ENCODE assay signal across 9 cellular contexts in genomic region chr9:68895741-68896478, GRCh38.
A peak's percentile ranks its signal among the peaks of the same experiment; 100 is the strongest.
DNase-seq lines count a peak whose midpoint lies in the region; ATAC-seq and TF ChIP-seq lines count a peak whose summit lies in the region.
"Had no signal": no experiment of that assay in that cellular context is flagged by ENCODE, and none has a peak within 500 bp of the region (broad histone marks: within the 10 kb centered on the region; RNA-seq: fewer than 3 reads in every experiment).

No MANE protein-coding gene starts in this region.

- intact Hi-C loops in lower leg skin (cut with DNase I; ENCODE audit: low total_unique reads) (no loop called here), posterior vena cava (cut with DNase I) (no loop called here)

- no peak for TF ChIP-seq CTCF in fibroblast of the aortic adventitia (IDR thresholded peaks at IDR 0.05; ENCODE audit: insufficient read depth, low read length)
- no peak for TF ChIP-seq CTCF in lower leg skin (IDR thresholded peaks at IDR 0.05)

- 45 to 48% methylated on average over 6 of the region's 6 CpGs for WGBS in lower leg skin, 2 donors

- peak; percentile 86 for ATAC-seq in GM19468 (IDR thresholded peaks at IDR 0.05; ENCODE audit: extremely low read depth, unreplicated experiment)
- ATAC-seq in HG03457 (IDR thresholded peaks at IDR 0.05; ENCODE audit: unreplicated experiment) = peak; percentile 86
- ATAC-seq: foreskin keratinocyte had no signal

- no peak for TF ChIP-seq POLR2A in lower leg skin (IDR thresholded peaks at IDR 0.05)

- no peak overlapping the region for H3K4me3 ChIP-seq in fibroblast of the aortic adventitia (ENCODE audit: low read depth, low read length)
- H3K4me3 ChIP-seq in lower leg skin (ENCODE audit: low read depth, poor library complexity, severe bottlenecking) = no peak overlapping the region

- DNase-seq in Daoy (ENCODE audit: low read depth) = peak; percentile 21
- DNase-seq in fibroblast of the aortic adventitia (ENCODE audit: low read depth) = peak; percentile 1
- DNase-seq in lower leg skin (ENCODE audit: low spot score in 2 of 2) = no peak
- no peak for DNase-seq in NCI-H2081 treated with DMSO at 0.1 percent for 48 hours (lab: John Stamatoyannopoulos, UW)
- no peak for DNase-seq in posterior vena cava (ENCODE audit: low spot score)
- no peak for DNase-seq in kidney tubule cell (ENCODE audit: low spot score)
- DNase-seq: foreskin keratinocyte had no signal

Comparison
In these comparisons a context has a peak if more than half of its experiments do, and no peak if none do; other contexts are left out.
1. DNase-seq: peak in Daoy (single experiment) and fibroblast of the aortic adventitia (single experiment); none in lower leg skin (0 of 2), NCI-H2081 treated with DMSO at 0.1 percent for 48 hours (single experiment), posterior vena cava (single experiment) and kidney tubule cell (single experiment).